ENCODE assay signal across 8 cellular contexts in genomic region chr12:1533205-1533601, GRCh38.
A peak's percentile ranks its signal among the peaks of the same experiment; 100 is the strongest.
DNase-seq lines count a peak whose midpoint lies in the region; ATAC-seq lines count a peak whose summit lies in the region.

No MANE protein-coding gene starts in this region.

- peaks cover 20 to 24% (median 23%) of the 10 kb centered on the region in 3 donors for H3K4me1 Mint-ChIP-seq in IgD-negative memory B cell

- peak; percentile 53 for DNase-seq in Daoy (ENCODE audit: low read depth)
- peak in 1 of 2 donors; percentile 33 for DNase-seq in activated naive CD4-positive, alpha-beta T cell treated with anti-CD3 and anti-CD28 coated beads, Interleukin-2, amount 50 U/mL, for 72 hours (ENCODE audit: low spot score in 2 of 2)
- DNase-seq in left colon: no peak
- DNase-seq in effector CD4-positive, alpha-beta T cell: no peak
- no peak for DNase-seq in NCI-H1417 treated with DMSO at 0.1 percent for 48 hours (lab: John Stamatoyannopoulos, UW)

- peaks cover 51% of the 10 kb centered on the region for H3K27me3 Mint-ChIP-seq in IgD-negative memory B cell

- H3K4me3 Mint-ChIP-seq in IgD-negative memory B cell: peak overlapping the region; percentile 82 to 95 (median 93)

- peak overlapping the region; percentile 83 for H3K4me3 ChIP-seq in skeletal muscle satellite cell (ENCODE audit: low read length)

- peak overlapping the region; percentile 19 for H3K9ac ChIP-seq in skeletal muscle satellite cell (ENCODE audit: low read depth, low read length)

- no peaks in the 10 kb centered on the region for H3K9me3 ChIP-seq in skeletal muscle satellite cell (replicated peaks; ENCODE audit: low read length)

- intact Hi-C loops in left colon (cut with DNase I, micrococcal nuclease): no loop called here

- H3K36me3 ChIP-seq in skeletal muscle satellite cell (ENCODE audit: insufficient read depth, low read length): no peaks in the 10 kb centered on the region

- ATAC-seq in GM19397 (IDR thresholded peaks at IDR 0.05; ENCODE audit: unreplicated experiment) (peak; percentile 7), left colon (no peak)
- peak; percentile 9 to 48 for ATAC-seq in activated naive CD4-positive, alpha-beta T cell treated with anti-CD3 and anti-CD28 coated beads, Interleukin-2, amount 50 U/mL, for 72 hours

- peak overlapping the region; percentile 93 for H3K4me2 ChIP-seq in skeletal muscle satellite cell (ENCODE audit: low read length)

- no peaks in the 10 kb centered on the region for H3K36me3 Mint-ChIP-seq in IgD-negative memory B cell
- H3K36me3 Mint-ChIP-seq in activated naive CD4-positive, alpha-beta T cell treated with anti-CD3 and anti-CD28 coated beads, Interleukin-2, amount 50 U/mL, for 72 hours: peaks cover 0 to 6% of the 10 kb centered on the region in 2 donors

- H3K9me3 Mint-ChIP-seq in IgD-negative memory B cell: peaks cover 0 to 1% (median 0%) of the 10 kb centered on the region in 3 donors
- H3K9me3 Mint-ChIP-seq in activated naive CD4-positive, alpha-beta T cell treated with anti-CD3 and anti-CD28 coated beads, Interleukin-2, amount 50 U/mL, for 72 hours: no peaks in the 10 kb centered on the region

- H3K27me3 ChIP-seq in skeletal muscle satellite cell (ENCODE audit: control insufficient read depth, insufficient read depth, low read length): no peaks in the 10 kb centered on the region

- peak overlapping the region in 2 of 3 donors; percentile 17 to 56 for H3K27ac Mint-ChIP-seq in IgD-negative memory B cell
- H3K27ac Mint-ChIP-seq in activated naive CD4-positive, alpha-beta T cell treated with anti-CD3 and anti-CD28 coated beads, Interleukin-2, amount 50 U/mL, for 72 hours: no peak overlapping the region

- H3K4me1 ChIP-seq in skeletal muscle satellite cell (ENCODE audit: control insufficient read depth, insufficient read depth, low read length): peaks cover 52% of the 10 kb centered on the region

Comparison
In these comparisons a context has a peak if more than half of its experiments do, and no peak if none do; other contexts are left out.
1. H3K27ac Mint-ChIP-seq: peak in IgD-negative memory B cell (2 of 3); none in activated naive CD4-positive, alpha-beta T cell treated with anti-CD3 and anti-CD28 coated beads, Interleukin-2, amount 50 U/mL, for 72 hours (0 of 2).